In the genomic region with DNA sequence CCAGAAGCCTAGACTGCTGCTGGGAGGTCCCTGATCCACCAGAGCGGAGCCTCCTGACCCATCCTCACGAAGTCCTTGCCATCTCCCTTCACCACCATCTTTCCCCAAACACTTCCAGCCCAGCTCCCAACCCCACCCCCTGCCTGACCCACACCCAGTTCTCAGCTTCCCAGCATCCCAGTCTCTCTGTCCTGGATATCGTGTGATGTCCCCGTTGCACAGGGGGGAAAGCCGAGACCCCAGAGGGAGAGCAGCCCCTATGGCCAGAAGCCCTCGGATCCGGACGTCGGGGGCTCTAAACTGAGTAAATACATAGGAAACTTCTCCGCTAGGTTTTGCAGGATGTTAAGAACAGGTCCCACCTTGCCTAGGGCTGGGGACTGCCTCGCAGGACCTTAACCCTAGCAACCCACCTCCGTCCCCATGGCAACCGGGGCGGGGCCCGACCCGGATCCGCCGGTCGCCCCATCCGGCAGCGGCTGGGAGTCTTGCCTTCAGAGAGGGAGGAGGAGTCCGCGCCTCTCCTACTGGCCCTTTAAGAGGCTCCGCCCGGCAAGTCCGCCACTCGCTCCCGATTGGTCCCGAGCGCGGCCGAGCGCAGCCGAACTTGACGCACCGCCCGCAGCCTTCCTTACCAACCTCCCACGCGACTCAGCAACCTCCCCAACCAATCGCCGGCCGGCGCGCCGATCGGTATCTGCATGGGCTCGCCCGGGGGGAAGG, we compare ENCODE assay signal across 8 cellular contexts. TPM values are rescaled to one million over a fixed set of nuclear protein-coding genes. Genes with fewer than 3 reads are reported as not detected.
DNase-seq lines count a peak whose midpoint lies in the region; ATAC-seq, FAIRE-seq and TF ChIP-seq lines count a peak whose summit lies in the region.

No MANE protein-coding gene starts in this region.

- TF ChIP-seq CTCF in hepatocyte (IDR thresholded peaks at IDR 0.05; ENCODE audit: poor library complexity) (no peak), vagina (IDR thresholded peaks at IDR 0.05) (no peak)

- H2AFZ ChIP-seq in hepatocyte: peak overlapping the region; percentile 53

- peaks cover 3% of the 10 kb centered on the region for H4K20me1 ChIP-seq in hepatocyte (ENCODE audit: insufficient read depth, poor library complexity, severe bottlenecking)

- intact Hi-C loops in vagina (cut with DNase I): no loop called here

- no peaks in the 10 kb centered on the region for H3K9me2 ChIP-seq in hepatocyte (replicated peaks; ENCODE audit: insufficient read depth)

- TF ChIP-seq POLR2A in vagina (IDR thresholded peaks at IDR 0.05): no peak

- H3K79me2 ChIP-seq in hepatocyte: peaks cover 3% of the 10 kb centered on the region

- H3K4me2 ChIP-seq in hepatocyte: peak overlapping the region; percentile 76

- DNase-seq in GM18507 (ENCODE audit: extremely low spot score, insufficient read length, low read depth) (peak; percentile 96), NCI-H2029 treated with DMSO at 0.1 percent for 48 hours (lab: John Stamatoyannopoulos, UW) (peak; percentile 93), T1000 (lab: John Stamatoyannopoulos, UW) (peak; percentile 97), astrocyte of the hippocampus (ENCODE audit: low read depth, low spot score) (peak; percentile 100), hepatocyte (ENCODE audit: low spot score) (peak; percentile 100), vagina (ENCODE audit: extremely low spot score in 2 of 2) (peak; percentile 99 to 100)

- peak; percentile 84 for ATAC-seq in HG03039 (IDR thresholded peaks at IDR 0.05; ENCODE audit: unreplicated experiment)

- 6% methylated on average over 46 of the region's 48 CpGs for WGBS in hepatocyte (ENCODE audit: low lambda C conversion rate, missing lambda C conversion rate)

- H3K27me3 ChIP-seq in hepatocyte (no peaks in the 10 kb centered on the region), rectal smooth muscle tissue (ENCODE audit: control insufficient read depth, insufficient read depth, low read length) (no peaks in the 10 kb centered on the region), vagina (no peaks in the 10 kb centered on the region)

- FAIRE-seq in GM18507 (lab: Jason Lieb, UNC): peak; percentile 99

- H3K9me3 ChIP-seq in hepatocyte (ENCODE audit: low read depth) (no peaks in the 10 kb centered on the region), vagina (no peaks in the 10 kb centered on the region)

- peaks cover 9% of the 10 kb centered on the region for H3K4me1 ChIP-seq in hepatocyte (ENCODE audit: insufficient read depth)
- H3K4me1 ChIP-seq in rectal smooth muscle tissue (ENCODE audit: control insufficient read depth, insufficient read depth, low read length): peaks cover 13% of the 10 kb centered on the region
- peaks cover 34% of the 10 kb centered on the region for H3K4me1 ChIP-seq in vagina

- peak overlapping the region; percentile 57 for H3K9ac ChIP-seq in rectal smooth muscle tissue (ENCODE audit: low read length)

- no peak overlapping the region for H3K4me3 ChIP-seq in hepatocyte
- peak overlapping the region; percentile 87 for H3K4me3 ChIP-seq in rectal smooth muscle tissue (ENCODE audit: low read length)
- peak overlapping the region; percentile 90 to 92 for H3K4me3 ChIP-seq in vagina

- H3K27ac ChIP-seq in hepatocyte (no peak overlapping the region), rectal smooth muscle tissue (ENCODE audit: low read depth, low read length) (peak overlapping the region; percentile 24), vagina (peak overlapping the region; percentile 85)

- no peaks in the 10 kb centered on the region for H3K36me3 ChIP-seq in hepatocyte (replicated peaks; ENCODE audit: insufficient read depth, low read depth)
- no peaks in the 10 kb centered on the region for H3K36me3 ChIP-seq in rectal smooth muscle tissue (ENCODE audit: control insufficient read depth, insufficient read depth, low read length)
- H3K36me3 ChIP-seq in vagina: no peaks in the 10 kb centered on the region

RNA-seq across cellular contexts. Expression of gene HMG20B, which starts 0.5 kb away (rescaled TPM):
- total RNA-seq in hepatocyte (61.4 and 62.6 TPM in 2 replicates), vagina (92.8 TPM)
- 82.3 and 105 TPM in 2 replicates for polyA plus RNA-seq in hepatocyte

RNA-seq across cellular contexts. Expression of gene GIPC3, which starts 13.0 kb away (rescaled TPM):
- total RNA-seq in hepatocyte: 0.04 TPM in 1 of 2 replicates, not detected in the other
- 0.19 and 0.28 TPM in 2 replicates for polyA plus RNA-seq in hepatocyte
- 0.25 TPM for total RNA-seq in vagina

RNA-seq across cellular contexts. Expression of gene MFSD12, which starts 14.9 kb away (rescaled TPM):
- total RNA-seq in hepatocyte: 39.3 and 44.7 TPM in 2 replicates
- 57.7 and 63.5 TPM in 2 replicates for polyA plus RNA-seq in hepatocyte
- 48.4 TPM for total RNA-seq in vagina

RNA-seq across cellular contexts. Expression of gene TEKTIP1, which starts 33.3 kb away (rescaled TPM):
- not detected in 2 replicates for total RNA-seq in hepatocyte
- 1.4 and 1.5 TPM in 2 replicates for polyA plus RNA-seq in hepatocyte
- not detected for total RNA-seq in vagina

RNA-seq across cellular contexts. Expression of gene TBXA2R, which starts 34.4 kb away (rescaled TPM):
- total RNA-seq in hepatocyte: 0.12 and 0.70 TPM in 2 replicates
- 1.2 and 2.0 TPM in 2 replicates for polyA plus RNA-seq in hepatocyte
- 1.7 TPM for total RNA-seq in vagina
